28 cellular contexts compared by ENCODE assay signal in the genomic region with DNA sequence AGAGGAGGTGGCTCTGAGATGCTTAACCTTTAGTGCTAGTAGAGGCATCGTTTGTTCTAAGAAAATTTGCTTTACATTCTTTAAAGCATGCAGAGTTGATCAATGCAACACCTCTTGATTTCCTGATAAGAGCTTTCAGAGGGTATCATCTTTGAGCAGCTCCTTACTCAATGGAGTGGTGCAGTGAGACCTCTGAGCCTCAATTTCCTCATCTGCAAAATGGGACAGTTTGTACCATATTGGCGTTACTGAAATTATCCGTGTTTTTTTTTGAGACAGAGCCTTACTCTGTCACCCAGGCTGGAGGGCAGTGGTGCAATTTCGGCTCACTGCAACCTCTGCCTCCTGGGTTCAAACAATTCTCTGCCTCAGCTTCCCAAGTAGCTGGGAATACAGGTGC. TPM values are rescaled to one million over a fixed set of nuclear protein-coding genes. Genes with fewer than 3 reads are reported as not detected.
"Had no signal": no experiment of that assay in that cellular context is flagged by ENCODE, and none has a peak within 500 bp of the region (broad histone marks: within the 10 kb centered on the region; RNA-seq: fewer than 3 reads in every experiment).

No MANE protein-coding gene starts in this region.

- ATAC-seq: activated CD4-positive, CD25-positive, alpha-beta regulatory T cell treated with anti-CD3 and anti-CD28 coated beads, Interleukin-2, amount 50 U/mL, for 24 hours; activated CD8-positive, alpha-beta memory T cell treated with anti-CD3 and anti-CD28 coated beads, Interleukin-2, amount 10 ng/mL, durations not matched to agents 7 days and 5 days; activated CD8-positive, alpha-beta T cell treated with anti-CD3 and anti-CD28 coated beads, Interleukin-2, amount 10 ng/mL, durations not matched to agents 7 days and 5 days; Panc1 had no signal

- H3K27ac ChIP-seq: adrenal gland had no signal

- DNase-seq: activated CD4-positive, alpha-beta T cell treated with anti-CD3 and anti-CD28 coated beads for 48 hours; activated CD4-positive, alpha-beta T cell treated with anti-CD3 and anti-CD28 coated beads, Interleukin-2, amount 50 U/mL, for 4 hours; activated CD8-positive, alpha-beta memory T cell treated with anti-CD3 and anti-CD28 coated beads, Interleukin-2, amount 10 ng/mL, durations not matched to agents 7 days and 5 days; activated CD8-positive, alpha-beta T cell treated with anti-CD3 and anti-CD28 coated beads, Interleukin-2, amount 10 ng/mL, durations not matched to agents 7 days and 5 days; activated gamma-delta T cell; activated naive CD4-positive, alpha-beta T cell treated with anti-CD3 and anti-CD28 coated beads for 36 hours; activated naive CD8-positive, alpha-beta T cell treated with anti-CD3 and anti-CD28 coated beads for 36 hours; activated T-cell treated with anti-CD3 and anti-CD28 coated beads, Interleukin-2, amount 50 U/mL, for 24 hours; adrenal gland; anterior cingulate cortex; MG63; MV-4-11; NCI-H1092 treated with DMSO at 0.1 percent for 48 hours; NCI-H1417 treated with DMSO at 0.1 percent for 48 hours; NCI-H1694; NCI-H2029 treated with DMSO at 0.1 percent for 48 hours; NCI-H345; NCI-H510A treated with DMSO at 0.1 percent for 48 hours; NCI-H69; NK-92 treated with Interleukin-12 subunit alpha and Interleukin-12 subunit beta, amount 100 ng/mL, for 24 hours; OCI-M1; RPMI8226; SHP77 had no signal

- H3K4me3 ChIP-seq: adrenal gland, MG63 had no signal

- H3K36me3 ChIP-seq: adrenal gland, MG63 had no signal

- H3K27ac Mint-ChIP-seq: activated CD8-positive, alpha-beta memory T cell treated with anti-CD3 and anti-CD28 coated beads, Interleukin-2, amount 10 ng/mL, durations not matched to agents 7 days and 5 days; activated CD8-positive, alpha-beta T cell treated with anti-CD3 and anti-CD28 coated beads, Interleukin-2, amount 10 ng/mL, durations not matched to agents 7 days and 5 days; activated naive CD8-positive, alpha-beta T cell treated with anti-CD3 and anti-CD28 coated beads for 36 hours; activated T-cell treated with anti-CD3 and anti-CD28 coated beads, Interleukin-2, amount 50 U/mL, for 24 hours; T-helper 1 cell treated with Interleukin-12 subunit alpha and Interleukin-12 subunit beta and Interleukin-4 antibody, amounts not matched to agents 30 μg/mL and 1 μg/mL, for 36 hours had no signal

- H3K9me3 ChIP-seq: adrenal gland, MG63 had no signal

- H3K4me3 Mint-ChIP-seq: activated CD8-positive, alpha-beta memory T cell treated with anti-CD3 and anti-CD28 coated beads, Interleukin-2, amount 10 ng/mL, durations not matched to agents 7 days and 5 days; activated CD8-positive, alpha-beta T cell treated with anti-CD3 and anti-CD28 coated beads, Interleukin-2, amount 10 ng/mL, durations not matched to agents 7 days and 5 days; activated naive CD4-positive, alpha-beta T cell treated with anti-CD3 and anti-CD28 coated beads for 36 hours; activated naive CD8-positive, alpha-beta T cell treated with anti-CD3 and anti-CD28 coated beads for 36 hours had no signal

- H3K27me3 ChIP-seq: adrenal gland, MG63 had no signal

- H3K9me3 Mint-ChIP-seq: activated naive CD4-positive, alpha-beta T cell treated with anti-CD3 and anti-CD28 coated beads for 36 hours; activated naive CD8-positive, alpha-beta T cell treated with anti-CD3 and anti-CD28 coated beads for 36 hours; activated T-cell treated with anti-CD3 and anti-CD28 coated beads, Interleukin-2, amount 50 U/mL, for 24 hours; T-helper 1 cell treated with Interleukin-12 subunit alpha and Interleukin-12 subunit beta and Interleukin-4 antibody, amounts not matched to agents 30 μg/mL and 1 μg/mL, for 36 hours had no signal

- H3K27me3 Mint-ChIP-seq: activated CD8-positive, alpha-beta memory T cell treated with anti-CD3 and anti-CD28 coated beads, Interleukin-2, amount 10 ng/mL, durations not matched to agents 7 days and 5 days; activated naive CD8-positive, alpha-beta T cell treated with anti-CD3 and anti-CD28 coated beads for 36 hours; activated T-cell treated with anti-CD3 and anti-CD28 coated beads, Interleukin-2, amount 50 U/mL, for 24 hours had no signal

RNA-seq across cellular contexts. Expression of gene TGM4, which starts 14.3 kb away (rescaled TPM):
- total RNA-seq: activated CD8-positive, alpha-beta memory T cell treated with anti-CD3 and anti-CD28 coated beads, Interleukin-2, amount 10 ng/mL, durations not matched to agents 7 days and 5 days; activated CD8-positive, alpha-beta T cell treated with anti-CD3 and anti-CD28 coated beads, Interleukin-2, amount 10 ng/mL, durations not matched to agents 7 days and 5 days; activated naive CD4-positive, alpha-beta T cell treated with anti-CD3 and anti-CD28 coated beads for 36 hours; activated naive CD8-positive, alpha-beta T cell treated with anti-CD3 and anti-CD28 coated beads for 36 hours; cardiac septum; SK-MEL-5 had no signal
